In the genomic region with DNA sequence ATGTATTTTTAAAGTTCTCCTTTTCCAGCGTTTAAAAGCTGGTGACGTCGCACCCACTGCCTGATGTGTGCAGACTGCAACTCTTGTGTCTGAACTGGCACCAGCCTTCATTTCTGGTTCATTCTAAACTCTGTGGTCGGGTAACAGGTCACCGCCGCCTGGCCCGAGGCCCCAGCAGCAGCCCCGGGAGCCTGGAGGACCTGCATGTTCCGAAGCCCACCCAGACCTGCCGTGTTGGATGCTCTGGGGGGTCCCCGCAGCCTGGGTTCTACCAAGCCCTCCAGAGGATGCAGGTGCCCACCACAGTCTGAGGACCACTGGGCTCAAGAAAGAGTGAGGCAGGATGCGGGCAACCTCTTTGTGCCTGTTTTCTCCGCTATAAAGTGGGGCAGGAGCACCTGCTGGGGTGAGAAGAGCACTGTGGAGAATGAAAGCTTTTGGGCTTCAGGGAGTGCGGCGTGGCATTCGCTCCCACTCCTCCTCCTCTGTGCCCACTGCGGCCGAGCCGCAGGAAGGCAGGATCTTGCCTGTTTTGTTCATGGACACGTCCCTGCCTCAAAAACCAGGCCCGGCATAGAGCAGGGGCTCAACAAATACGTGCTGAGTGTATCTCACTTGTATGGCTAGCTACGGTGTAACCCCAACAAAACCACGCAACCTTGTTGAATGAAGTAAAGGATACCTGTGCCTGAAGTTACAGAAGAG, we compare ENCODE assay signal across 1 cellular context.
TF ChIP-seq lines count a peak whose summit lies in the region.

No MANE protein-coding gene starts in this region.

TF ChIP-seq in HepG2, 621 proteins besides CTCF, POLR2A, EP300 and RAD21:
- TF ChIP-seq, protein P1, sequence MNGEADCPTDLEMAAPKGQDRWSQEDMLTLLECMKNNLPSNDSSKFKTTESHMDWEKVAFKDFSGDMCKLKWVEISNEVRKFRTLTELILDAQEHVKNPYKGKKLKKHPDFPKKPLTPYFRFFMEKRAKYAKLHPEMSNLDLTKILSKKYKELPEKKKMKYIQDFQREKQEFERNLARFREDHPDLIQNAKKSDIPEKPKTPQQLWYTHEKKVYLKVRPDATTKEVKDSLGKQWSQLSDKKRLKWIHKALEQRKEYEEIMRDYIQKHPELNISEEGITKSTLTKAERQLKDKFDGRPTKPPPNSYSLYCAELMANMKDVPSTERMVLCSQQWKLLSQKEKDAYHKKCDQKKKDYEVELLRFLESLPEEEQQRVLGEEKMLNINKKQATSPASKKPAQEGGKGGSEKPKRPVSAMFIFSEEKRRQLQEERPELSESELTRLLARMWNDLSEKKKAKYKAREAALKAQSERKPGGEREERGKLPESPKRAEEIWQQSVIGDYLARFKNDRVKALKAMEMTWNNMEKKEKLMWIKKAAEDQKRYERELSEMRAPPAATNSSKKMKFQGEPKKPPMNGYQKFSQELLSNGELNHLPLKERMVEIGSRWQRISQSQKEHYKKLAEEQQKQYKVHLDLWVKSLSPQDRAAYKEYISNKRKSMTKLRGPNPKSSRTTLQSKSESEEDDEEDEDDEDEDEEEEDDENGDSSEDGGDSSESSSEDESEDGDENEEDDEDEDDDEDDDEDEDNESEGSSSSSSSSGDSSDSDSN (CRISPR knock-in tag; IDR thresholded peaks at IDR 0.05) = no peak
- TF ChIP-seq ZNF549 (CRISPR knock-in tag; IDR thresholded peaks at IDR 0.05) (no peak), AGO2 (optimal IDR thresholded peaks at IDR 0.05; ENCODE audit: low read depth, low read length) (peak; percentile 24), PHF20 (CRISPR knock-in tag; IDR thresholded peaks at IDR 0.05) (no peak), ZNF7 (CRISPR knock-in tag; IDR thresholded peaks at IDR 0.05) (no peak), CEBPG (CRISPR knock-in tag; IDR thresholded peaks at IDR 0.05) (no peak)
